In genomic region chr19:10007366-10007765, GRCh38 we compare ENCODE assay signal across 12 cellular contexts. TPM values are rescaled to one million over a fixed set of nuclear protein-coding genes. Genes with fewer than 3 reads are reported as not detected.
DNase-seq lines count a peak whose midpoint lies in the region; ATAC-seq and TF ChIP-seq lines count a peak whose summit lies in the region.
"Had no signal": no experiment of that assay in that cellular context is flagged by ENCODE, and none has a peak within 500 bp of the region (broad histone marks: within the 10 kb centered on the region; RNA-seq: fewer than 3 reads in every experiment).

No MANE protein-coding gene starts in this region.

- H3K4me1 ChIP-seq in fibroblast of lung (ENCODE audit: control insufficient read depth, extremely low read depth, insufficient read depth, low read length) (peaks cover 16% of the 10 kb centered on the region), neural progenitor cell (no peaks in the 10 kb centered on the region), upper lobe of left lung (peaks cover 10 to 25% (median 10%) of the 10 kb centered on the region in 4 donors)

- H3K4me2 ChIP-seq in fibroblast of lung (ENCODE audit: extremely low read depth, insufficient read depth, low read length) (no peak overlapping the region), neural progenitor cell (no peak overlapping the region)

- H3K9me3 ChIP-seq in T-helper 17 cell (ENCODE audit: control insufficient read depth, low read length, poor library complexity, severe bottlenecking) (no peaks in the 10 kb centered on the region), fibroblast of lung (ENCODE audit: control insufficient read depth, insufficient read depth, low read depth, low read length) (no peaks in the 10 kb centered on the region), neural progenitor cell (ENCODE audit: low read depth) (no peaks in the 10 kb centered on the region), upper lobe of left lung (no peaks in the 10 kb centered on the region)
- H3K9me3 ChIP-seq: Caco-2 had no signal

- H3K36me3 ChIP-seq in fibroblast of lung (ENCODE audit: control insufficient read depth, insufficient read depth, low read length): peaks cover 2% of the 10 kb centered on the region
- no peaks in the 10 kb centered on the region for H3K36me3 ChIP-seq in neural progenitor cell
- H3K36me3 ChIP-seq in upper lobe of left lung: no peaks in the 10 kb centered on the region

- ATAC-seq in T-helper 17 cell: no peak
- ATAC-seq in upper lobe of left lung (ENCODE audit: low FRiP score in 2 of 2): peak in 1 of 2 donors; percentile 44
- no peak for ATAC-seq in HG03139 (IDR thresholded peaks at IDR 0.05; ENCODE audit: unreplicated experiment)
- no peak for ATAC-seq in HG03460 (IDR thresholded peaks at IDR 0.05; ENCODE audit: unreplicated experiment)

- H3K79me2 ChIP-seq in fibroblast of lung (ENCODE audit: control insufficient read depth, insufficient read depth, low read length): peaks cover 2% of the 10 kb centered on the region
- H3K79me2 ChIP-seq in neural progenitor cell (ENCODE audit: low read depth): no peaks in the 10 kb centered on the region

- H4K20me1 ChIP-seq in fibroblast of lung (ENCODE audit: control insufficient read depth, extremely low read depth, insufficient read depth, low read length) (no peaks in the 10 kb centered on the region), neural progenitor cell (ENCODE audit: low read depth) (peaks cover 22% of the 10 kb centered on the region)

- H3K27me3 Mint-ChIP-seq in T-helper 17 cell: peaks cover 15% of the 10 kb centered on the region
- H3K27me3 Mint-ChIP-seq in neural progenitor cell (ENCODE audit: insufficient read depth, low read depth): peaks cover 48% of the 10 kb centered on the region

- H3K9me3 Mint-ChIP-seq in neural progenitor cell: peaks cover 8% of the 10 kb centered on the region

- WGBS in upper lobe of left lung, 2 donors: 30 to 38% methylated on average over 6 to 7 of the region's 8 CpGs

- no peak for TF ChIP-seq EP300 in upper lobe of left lung (IDR thresholded peaks at IDR 0.05)

- no peaks in the 10 kb centered on the region for H3F3A ChIP-seq in neural progenitor cell (ENCODE audit: low read depth)

- H3K4me3 ChIP-seq in fibroblast of lung (replicated peaks in 1 of 4; ENCODE audit: control extremely low read depth in 1 of 4, insufficient read depth in 1 of 4, low read depth in 3 of 4, low read length in 4 of 4) (no peak overlapping the region), neural progenitor cell (no peak overlapping the region), upper lobe of left lung (no peak overlapping the region)

- H3K36me3 Mint-ChIP-seq in T-helper 17 cell (ENCODE audit: low read depth): peaks cover 12% of the 10 kb centered on the region
- no peaks in the 10 kb centered on the region for H3K36me3 Mint-ChIP-seq in neural progenitor cell

- H2AFZ ChIP-seq in fibroblast of lung (ENCODE audit: low read length) (no peak overlapping the region), neural progenitor cell (replicated peaks) (no peak overlapping the region)

- TF ChIP-seq POLR2A in upper lobe of left lung (IDR thresholded peaks at IDR 0.05): no peak

- H3K4me1 Mint-ChIP-seq in T-helper 17 cell (peaks cover 64% of the 10 kb centered on the region), neural progenitor cell (peaks cover 27% of the 10 kb centered on the region)

- H3K27ac Mint-ChIP-seq in T-helper 17 cell (peak overlapping the region; percentile 49), neural progenitor cell (no peak overlapping the region)

- peak overlapping the region; percentile 38 for H3K9ac ChIP-seq in fibroblast of lung (ENCODE audit: insufficient read depth, low read length)
- no peak overlapping the region for H3K9ac ChIP-seq in neural progenitor cell

- H3K27ac ChIP-seq in fibroblast of lung (ENCODE audit: insufficient read depth, low read length) (peak overlapping the region; percentile 83), neural progenitor cell (no peak overlapping the region), upper lobe of left lung (peak overlapping the region; percentile 62 to 80 (median 66))
- H3K27ac ChIP-seq: VCaP had no signal

- DNase-seq in T-helper 17 cell (no peak), fibroblast of lung (ENCODE audit: low read depth in 2 of 2) (peak in 1 of 2 donors; percentile 6), neural progenitor cell (ENCODE audit: low spot score) (no peak), upper lobe of left lung (peak in 1 of 2 donors; percentile 48), KG1 (lab: John Stamatoyannopoulos, UW) (no peak)
- DNase-seq: Caco-2; naive B cell; NCI-H1417 treated with DMSO at 0.1 percent for 48 hours; stimulated activated CD8-positive, alpha-beta memory T cell treated with anti-CD3 and anti-CD28 coated beads, Interleukin-4, amount 100 ng/mL, for 48 hours had no signal

- H3K27me3 ChIP-seq in fibroblast of lung (ENCODE audit: control insufficient read depth, insufficient read depth, low read length) (no peaks in the 10 kb centered on the region), neural progenitor cell (peaks cover 52% of the 10 kb centered on the region), upper lobe of left lung (peaks cover 0 to 20% (median 6%) of the 10 kb centered on the region in 4 donors)

- H3K4me3 Mint-ChIP-seq in T-helper 17 cell (peak overlapping the region; percentile 93), neural progenitor cell (peak overlapping the region; percentile 38)
- H3K4me3 Mint-ChIP-seq: naive B cell had no signal

- TF ChIP-seq CTCF in fibroblast of lung (conservative IDR thresholded peaks at IDR 0.05 in 1 of 2, IDR thresholded peaks at IDR 0.05 in 1 of 2; ENCODE audit: low read depth in 1 of 2, low read length in 2 of 2) (no peak), neural progenitor cell (IDR thresholded peaks at IDR 0.05) (no peak), upper lobe of left lung (IDR thresholded peaks at IDR 0.05) (no peak)

RNA-seq across cellular contexts. Expression of gene COL5A3, which starts 2.9 kb away (rescaled TPM):
- total RNA-seq in T-helper 17 cell: 10 to 100 TPM; 50.0 to 52.1 TPM
- total RNA-seq in fibroblast of lung: 0.77 and 1.2 TPM in 2 replicates
- polyA plus RNA-seq in fibroblast of lung: 0.56 and 33.7 TPM in 2 replicates
- 1.6 and 85.2 TPM in 2 replicates for polyA plus RNA-seq in fibroblast of lung (2012)
- polyA minus RNA-seq in fibroblast of lung (ENCODE audit: low replicate concordance): 1.7 and 70.1 TPM in 2 replicates
- total RNA-seq in neural progenitor cell (ENCODE audit: low replicate concordance): 0.15 TPM in 1 of 2 replicates, not detected in the other
- 10 to 100 TPM in 3 of 6 donors, 1 to 10 TPM in 3; 1.3 to 31.4 (median 11.2) TPM for total RNA-seq in upper lobe of left lung
- total RNA-seq: Caco-2 had no signal

RNA-seq across cellular contexts. Expression of gene RDH8, which starts 5.9 kb away (rescaled TPM):
- total RNA-seq in T-helper 17 cell: not detected
- total RNA-seq in fibroblast of lung: not detected in 2 replicates
- 0.06 TPM in 1 of 2 replicates, not detected in the other for polyA plus RNA-seq in fibroblast of lung
- polyA plus RNA-seq in fibroblast of lung (2012): not detected in 2 replicates
- not detected in 2 replicates for polyA minus RNA-seq in fibroblast of lung (ENCODE audit: low replicate concordance)
- total RNA-seq in neural progenitor cell (ENCODE audit: low replicate concordance): not detected in 2 replicates
- total RNA-seq in upper lobe of left lung: not detected
- total RNA-seq: Caco-2 had no signal
